In genomic region chr11:65612691-65613090, GRCh38 we compare ENCODE assay signal across 1 cellular context.
TF ChIP-seq lines count a peak whose summit lies in the region.

No MANE protein-coding gene starts in this region.

TF ChIP-seq in HCT116, 20 proteins besides CTCF, POLR2A, EP300 and RAD21 (continued from another document):
- no peak for TF ChIP-seq FOSL1 (IDR thresholded peaks at IDR 0.05; ENCODE audit: low read depth)
- no peak for TF ChIP-seq REST (IDR thresholded peaks at IDR 0.05; ENCODE audit: low read depth)
- no peak for TF ChIP-seq MAX (IDR thresholded peaks at IDR 0.05)
- TF ChIP-seq CEBPB (IDR thresholded peaks at IDR 0.05; ENCODE audit: low read depth) = no peak
- TF ChIP-seq YY1 (IDR thresholded peaks at IDR 0.05; ENCODE audit: extremely low read depth, insufficient replicate concordance, low read depth, low read length) = no peak
- TF ChIP-seq ZFX (IDR thresholded peaks at IDR 0.05) = no peak
- TF ChIP-seq SIN3A (IDR thresholded peaks at IDR 0.05; ENCODE audit: low read depth) = no peak
- TF ChIP-seq ZBTB33 (IDR thresholded peaks at IDR 0.05; ENCODE audit: extremely low read depth, insufficient replicate concordance, low read length) = no peak
- TF ChIP-seq EZH2phosphoT487 (IDR thresholded peaks at IDR 0.05; ENCODE audit: borderline replicate concordance) = no peak
- TF ChIP-seq POLR2AphosphoS5 (IDR thresholded peaks at IDR 0.05; ENCODE audit: low read depth, low read length) = no peak
- TF ChIP-seq SRF (IDR thresholded peaks at IDR 0.05; ENCODE audit: low read depth) = no peak
- TF ChIP-seq EZH2 (IDR thresholded peaks at IDR 0.05) = no peak
